25 cellular contexts compared by ENCODE assay signal in genomic region chr6:114087496-114087895, GRCh38.
"Had no signal": no experiment of that assay in that cellular context is flagged by ENCODE, and none has a peak within 500 bp of the region (broad histone marks: within the 10 kb centered on the region; RNA-seq: fewer than 3 reads in every experiment).

No MANE protein-coding gene starts in this region.

- H3K4me1 Mint-ChIP-seq: activated B cell treated with CpG ODN at 0.5 μM for 24 hours; stimulated activated naive CD8-positive, alpha-beta T cell treated with anti-CD3 and anti-CD28 coated beads, Interleukin-15, amount 100 ng/mL, for 72 hours had no signal

- H3K27me3 ChIP-seq: ascending aorta, breast epithelium, esophagus squamous epithelium, left lung, suprapubic skin, transverse colon had no signal

- DNase-seq: activated B cell treated with CpG ODN at 0.5 μM for 24 hours; activated CD4-positive, alpha-beta T cell treated with anti-CD3 and anti-CD28 coated beads for 4 hours; activated CD8-positive, alpha-beta T cell treated with anti-CD3 and anti-CD28 coated beads for 36 hours; activated naive CD4-positive, alpha-beta T cell treated with Interleukin-2 at 50 U/mL for 16 hours; activated T-cell treated with anti-CD3 and anti-CD28 coated beads, Interleukin-2, amount 50 U/mL, for 1 hour; cerebellar nuclear complex; dermis blood vessel endothelial cell; effector memory CD4-positive, alpha-beta T cell; esophagus squamous epithelium; heart left ventricle; kidney; left lung; occipital lobe; right cardiac atrium; small intestine; stimulated activated CD4-positive, alpha-beta T cell treated with anti-CD3 and anti-CD28 coated beads, Interleukin-4, amount 100 ng/mL, for 1 hour; stimulated activated naive CD8-positive, alpha-beta T cell treated with anti-CD3 and anti-CD28 coated beads, Interleukin-15, amount 100 ng/mL, for 72 hours; T-helper 1 cell; T-helper 9 cell; transverse colon had no signal

- H3K27ac Mint-ChIP-seq: activated B cell treated with CpG ODN at 0.5 μM for 24 hours; activated CD8-positive, alpha-beta T cell treated with anti-CD3 and anti-CD28 coated beads for 36 hours; activated T-helper 2 cell treated with anti-CD3 and anti-CD28 coated beads, Interferon-gamma antibody, Interleukin-2, Interleukin-4, amounts not matched to agents 10 μg/mL and 5 μg/mL and 100 μg/mL, durations not matched to agents 14 hours and 24 hours and 36 hours had no signal

- H3K4me3 ChIP-seq: ascending aorta, breast epithelium, esophagus squamous epithelium, heart left ventricle, left lung, prostate gland, suprapubic skin, transverse colon had no signal

- H3K4me3 Mint-ChIP-seq: activated B cell treated with CpG ODN at 0.5 μM for 24 hours; activated CD8-positive, alpha-beta T cell treated with anti-CD3 and anti-CD28 coated beads for 36 hours; stimulated activated naive CD8-positive, alpha-beta T cell treated with anti-CD3 and anti-CD28 coated beads, Interleukin-15, amount 100 ng/mL, for 72 hours had no signal

- ATAC-seq: activated CD8-positive, alpha-beta T cell treated with anti-CD3 and anti-CD28 coated beads for 36 hours; heart left ventricle; left lung; right cardiac atrium; stimulated activated naive CD8-positive, alpha-beta T cell treated with anti-CD3 and anti-CD28 coated beads, Interleukin-15, amount 100 ng/mL, for 72 hours had no signal

- H3K36me3 ChIP-seq: ascending aorta, breast epithelium, esophagus squamous epithelium, heart left ventricle, left lung, prostate gland, suprapubic skin, transverse colon had no signal

- H3K27ac ChIP-seq: ascending aorta, breast epithelium, esophagus squamous epithelium, heart left ventricle, left lung, prostate gland, suprapubic skin, transverse colon had no signal

- H3K9me3 ChIP-seq: ascending aorta, breast epithelium, esophagus squamous epithelium, heart left ventricle, left lung, prostate gland, suprapubic skin, transverse colon had no signal

- H3K9me3 Mint-ChIP-seq: activated B cell treated with CpG ODN at 0.5 μM for 24 hours; activated CD8-positive, alpha-beta T cell treated with anti-CD3 and anti-CD28 coated beads for 36 hours; activated T-helper 2 cell treated with anti-CD3 and anti-CD28 coated beads, Interferon-gamma antibody, Interleukin-2, Interleukin-4, amounts not matched to agents 10 μg/mL and 5 μg/mL and 100 μg/mL, durations not matched to agents 14 hours and 24 hours and 36 hours; stimulated activated naive CD8-positive, alpha-beta T cell treated with anti-CD3 and anti-CD28 coated beads, Interleukin-15, amount 100 ng/mL, for 72 hours had no signal

- H3K4me1 ChIP-seq: ascending aorta, breast epithelium, esophagus squamous epithelium, heart left ventricle, left lung, prostate gland, suprapubic skin, transverse colon had no signal
